In the genomic region with DNA sequence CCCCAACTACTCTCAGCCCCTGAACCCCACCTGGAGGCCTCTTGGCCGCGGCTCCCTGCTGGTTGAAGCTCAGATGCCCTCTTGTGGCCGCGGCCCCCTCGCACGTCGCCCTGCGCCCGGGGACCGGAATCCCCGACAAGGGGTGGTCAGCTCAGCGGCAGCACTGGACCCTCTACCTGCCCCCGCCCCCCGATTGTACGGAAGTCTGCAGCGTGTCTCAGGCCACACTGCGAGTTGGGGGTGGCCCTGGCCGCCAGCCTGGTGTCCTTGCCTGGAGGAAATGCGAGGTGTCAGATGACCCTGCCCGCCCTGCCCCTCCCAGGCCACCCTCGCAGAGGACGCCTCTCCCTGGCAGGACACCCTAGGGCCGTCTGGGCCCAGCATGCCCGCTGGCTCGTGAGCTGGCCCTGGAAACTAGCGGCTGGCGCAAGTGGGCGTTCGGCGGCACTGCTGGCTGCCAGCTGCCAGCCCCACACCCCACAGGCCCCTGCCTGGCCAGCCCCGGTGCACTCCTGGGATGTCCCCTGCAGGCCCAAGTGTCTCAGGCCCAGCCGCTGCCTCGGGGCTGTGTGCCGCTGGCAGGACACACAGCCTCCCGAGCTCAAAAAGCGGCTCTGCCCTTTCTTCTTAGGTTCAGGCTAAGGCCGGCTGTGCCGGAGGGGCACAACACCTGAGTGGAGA, we compare ENCODE assay signal across 12 cellular contexts.
DNase-seq lines count a peak whose midpoint lies in the region; ATAC-seq and TF ChIP-seq lines count a peak whose summit lies in the region.
"Had no signal": no experiment of that assay in that cellular context is flagged by ENCODE, and none has a peak within 500 bp of the region (broad histone marks: within the 10 kb centered on the region; RNA-seq: fewer than 3 reads in every experiment).

No MANE protein-coding gene starts in this region.

- H3K4me1 ChIP-seq in hepatocyte (ENCODE audit: insufficient read depth): no peaks in the 10 kb centered on the region
- peaks cover 0 to 43% (median 6%) of the 10 kb centered on the region in 6 donors for H3K4me1 ChIP-seq in spleen
- peaks cover 7% of the 10 kb centered on the region for H3K4me1 ChIP-seq in A673 (ENCODE audit: insufficient read depth, low read length, poor library complexity, severe bottlenecking)

- H3K27ac ChIP-seq in hepatocyte: no peak overlapping the region
- H3K27ac ChIP-seq in spleen: peak overlapping the region in 5 of 8 donors; percentile 30 to 61 (median 50)
- no peak overlapping the region for H3K27ac ChIP-seq in A673 (ENCODE audit: low read depth, low read length, poor library complexity, severe bottlenecking)
- H3K27ac ChIP-seq: VCaP had no signal

- H4K20me1 ChIP-seq in hepatocyte (ENCODE audit: insufficient read depth, poor library complexity, severe bottlenecking): no peaks in the 10 kb centered on the region

- H3K4me1 Mint-ChIP-seq in WTC11: peaks cover 5% of the 10 kb centered on the region

- H3K36me3 ChIP-seq in hepatocyte (replicated peaks; ENCODE audit: insufficient read depth, low read depth): no peaks in the 10 kb centered on the region
- no peaks in the 10 kb centered on the region for H3K36me3 ChIP-seq in spleen
- no peaks in the 10 kb centered on the region for H3K36me3 ChIP-seq in A673 (ENCODE audit: insufficient read depth, low read length, poor library complexity, severe bottlenecking)

- H3K27me3 ChIP-seq in hepatocyte (no peaks in the 10 kb centered on the region), spleen (replicated peaks in 1 of 7) (peaks cover 0 to 9% (median 0%) of the 10 kb centered on the region in 7 donors), A673 (replicated peaks; ENCODE audit: insufficient read depth, low read depth, low read length, poor library complexity) (no peaks in the 10 kb centered on the region)

- no peaks in the 10 kb centered on the region for H3K27me3 Mint-ChIP-seq in WTC11 (ENCODE audit: low read depth)

- POLR2A ChIA-PET in WTC11 (lab: Charles Lee) (interaction anchor here (0.5 to 1.7 kb wide), 3 partner anchors 10 to 64 kb away, joined by 3 to 5 read pairs (median 3); no protein-coding TSS in a partner anchor), A673 (lab: Charles Lee; ENCODE audit: low non-redundant PET) (no interaction called here)

- no peak for TF ChIP-seq POLR2A in spleen (IDR thresholded peaks at IDR 0.05)

- H3K9me3 Mint-ChIP-seq in WTC11: no peaks in the 10 kb centered on the region

- H3K9me3 ChIP-seq in hepatocyte (ENCODE audit: low read depth) (no peaks in the 10 kb centered on the region), spleen (no peaks in the 10 kb centered on the region), A673 (ENCODE audit: low read depth, low read length, poor library complexity, severe bottlenecking) (no peaks in the 10 kb centered on the region)

- TF ChIP-seq CTCF in GM20000 (IDR thresholded peaks at IDR 0.05; ENCODE audit: extremely low read depth, missing control alignments) (no peak), WTC11 (IDR thresholded peaks at IDR 0.05) (no peak), hepatocyte (IDR thresholded peaks at IDR 0.05; ENCODE audit: poor library complexity) (peak; percentile 22), spleen (IDR thresholded peaks at IDR 0.05 in 8 of 11, conservative IDR thresholded peaks at IDR 0.05 in 3 of 11) (peak in 7 of 11 experiments; percentile 13 to 36 (median 20)), A673 (conservative IDR thresholded peaks at IDR 0.05; ENCODE audit: low read depth, low read length) (no peak)

- WGBS in hepatocyte (ENCODE audit: low lambda C conversion rate, missing lambda C conversion rate): 75% methylated on average over 37 of the region's 38 CpGs
- WGBS in spleen, 5 donors: 44 to 70% (median 57%) methylated on average over 18 to 38 of the region's 38 CpGs

- DNase-seq in GM20000 (ENCODE audit: low spot score) (peak; percentile 40), WTC11 (ENCODE audit: low spot score) (peak; percentile 66), hepatocyte (ENCODE audit: low spot score) (no peak), spleen (peak; percentile 84), GOT3 (lab: John Stamatoyannopoulos, UW) (no peak), A673 (ENCODE audit: low spot score) (no peak)
- DNase-seq: activated gamma-delta T cell treated with Interleukin-2 at 50 U/mL for 16 hours, kidney glomerular epithelial cell had no signal

- no peak overlapping the region for H3K4me3 Mint-ChIP-seq in WTC11

- CTCF ChIA-PET in WTC11 (lab: Charles Lee) (interaction anchor here (0.6 to 10.8 kb wide), 34 partner anchors 9 to 167 kb away, joined by 3 to 216 read pairs (median 4); partner anchors contain the start of gene FOXO6), A673 (lab: Charles Lee) (interaction anchor here (1.6 kb wide), 1 partner anchor 141 kb away, joined by 5 read pairs; no protein-coding TSS in a partner anchor)

- no peaks in the 10 kb centered on the region for H3K9me2 ChIP-seq in hepatocyte (replicated peaks; ENCODE audit: insufficient read depth)

- peak; percentile 52 for ATAC-seq in WTC11
- ATAC-seq in HG03571 (IDR thresholded peaks at IDR 0.05; ENCODE audit: unreplicated experiment): no peak
- ATAC-seq in GM19455 (IDR thresholded peaks at IDR 0.05; ENCODE audit: unreplicated experiment): no peak
- ATAC-seq: sciatic nerve had no signal

- H3K36me3 Mint-ChIP-seq in WTC11: no peaks in the 10 kb centered on the region

- no peak overlapping the region for H3K4me3 ChIP-seq in hepatocyte
- H3K4me3 ChIP-seq in spleen: peak overlapping the region in 5 of 8 donors; percentile 6 to 53 (median 35)
- H3K4me3 ChIP-seq in A673 (ENCODE audit: low read depth, low read length, poor library complexity, severe bottlenecking): no peak overlapping the region

- no peak overlapping the region for H3K4me2 ChIP-seq in hepatocyte

- no peak overlapping the region for H3K27ac Mint-ChIP-seq in WTC11

- no peaks in the 10 kb centered on the region for H3K79me2 ChIP-seq in hepatocyte

- no peak overlapping the region for H2AFZ ChIP-seq in hepatocyte

- intact Hi-C loops in spleen (cut with DNase I; ENCODE audit: low total_unique reads) (no loop called here), A673 (cut with micrococcal nuclease; ENCODE audit: unreplicated experiment) (no loop called here)

- BruUV-seq in A673 (replicated peaks; lab: Mats Ljungman, UMichigan): no TSS peak

TF ChIP-seq in WTC11, 78 proteins besides CTCF, POLR2A, EP300 and RAD21:
- TF ChIP-seq RELA (CRISPR knock-in tag; IDR thresholded peaks at IDR 0.05; ENCODE audit: borderline replicate concordance) (0 out of 2 replicates have a peak, but pooled peaks have one; percentile 32), EMX1 (CRISPR knock-in tag; IDR thresholded peaks at IDR 0.05) (no peak), NR3C1 (CRISPR knock-in tag; conservative IDR thresholded peaks at IDR 0.05; ENCODE audit: low read depth) (no peak), ZNF263 (CRISPR knock-in tag; IDR thresholded peaks at IDR 0.05; ENCODE audit: low read depth) (0 out of 2 replicates have a peak, but pooled peaks have one; percentile 37), FOXP1 (CRISPR knock-in tag; IDR thresholded peaks at IDR 0.05; ENCODE audit: borderline replicate concordance) (0 out of 2 replicates have a peak, but pooled peaks have one; percentile 66), IRF1 (CRISPR knock-in tag; IDR thresholded peaks at IDR 0.05) (no peak), ZNF317 (CRISPR knock-in tag; IDR thresholded peaks at IDR 0.05; ENCODE audit: borderline replicate concordance, low read depth) (no peak)
- TF ChIP-seq, protein P1, sequence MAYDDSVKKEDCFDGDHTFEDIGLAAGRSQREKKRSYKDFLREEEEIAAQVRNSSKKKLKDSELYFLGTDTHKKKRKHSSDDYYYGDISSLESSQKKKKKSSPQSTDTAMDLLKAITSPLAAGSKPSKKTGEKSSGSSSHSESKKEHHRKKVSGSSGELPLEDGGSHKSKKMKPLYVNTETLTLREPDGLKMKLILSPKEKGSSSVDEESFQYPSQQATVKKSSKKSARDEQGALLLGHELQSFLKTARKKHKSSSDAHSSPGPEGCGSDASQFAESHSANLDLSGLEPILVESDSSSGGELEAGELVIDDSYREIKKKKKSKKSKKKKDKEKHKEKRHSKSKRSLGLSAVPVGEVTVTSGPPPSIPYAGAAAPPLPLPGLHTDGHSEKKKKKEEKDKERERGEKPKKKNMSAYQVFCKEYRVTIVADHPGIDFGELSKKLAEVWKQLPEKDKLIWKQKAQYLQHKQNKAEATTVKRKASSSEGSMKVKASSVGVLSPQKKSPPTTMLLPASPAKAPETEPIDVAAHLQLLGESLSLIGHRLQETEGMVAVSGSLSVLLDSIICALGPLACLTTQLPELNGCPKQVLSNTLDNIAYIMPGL (CRISPR knock-in tag; IDR thresholded peaks at IDR 0.05): peak; percentile 48; the same call in 1 of the 2 replicates

Comparison
In these comparisons a context has a peak if more than half of its experiments do, and no peak if none do; other contexts are left out.
1. DNase-seq: peak in GM20000 (single experiment), WTC11 (single experiment) and spleen (single experiment); none in hepatocyte (single experiment), GOT3 (single experiment) and A673 (single experiment).
2. CTCF ChIP-seq: peak in hepatocyte (single experiment) and spleen (7 of 11); none in GM20000 (single experiment), WTC11 (single experiment) and A673 (single experiment).
3. H3K27ac ChIP-seq: peak in spleen (5 of 8); none in hepatocyte (single experiment) and A673 (single experiment).
4. H3K4me3 ChIP-seq: peak in spleen (5 of 8); none in hepatocyte (single experiment) and A673 (single experiment).